Comparison of ENCODE assay signal across 8 cellular contexts in the genomic region with DNA sequence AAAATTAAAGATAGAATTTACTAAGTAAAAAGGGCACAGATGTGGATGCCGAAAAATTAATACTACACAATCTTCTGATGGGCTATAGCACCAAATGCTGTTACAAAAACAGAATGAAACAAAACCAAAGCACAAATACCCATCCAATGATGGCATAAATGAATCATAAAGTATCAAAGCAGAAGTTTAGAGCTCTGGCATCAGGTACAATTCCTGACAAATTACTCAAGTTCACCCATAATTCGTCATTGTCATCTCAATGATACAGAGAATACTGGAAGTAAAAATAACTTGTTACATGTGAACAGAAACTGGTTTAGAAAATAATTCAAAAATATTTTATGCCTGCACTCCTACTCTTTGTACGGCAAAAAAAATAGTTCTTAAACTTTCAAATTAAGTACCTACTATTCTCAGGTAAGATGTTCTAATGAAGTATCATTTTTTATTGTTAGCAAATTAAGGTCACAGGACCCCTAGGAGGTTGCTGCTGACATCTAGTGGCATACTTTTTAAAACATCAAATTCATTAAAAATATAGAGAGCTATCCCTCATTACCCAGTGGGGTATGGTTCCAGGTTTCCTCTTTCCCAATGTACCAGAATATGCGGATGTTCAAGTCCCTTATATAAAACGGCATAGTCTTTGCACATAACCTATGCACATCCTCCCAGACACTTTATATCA.
A peak's percentile ranks its signal among the peaks of the same experiment; 100 is the strongest.
DNase-seq lines count a peak whose midpoint lies in the region; ATAC-seq and TF ChIP-seq lines count a peak whose summit lies in the region.

No MANE protein-coding gene starts in this region.

- H3K27me3 Mint-ChIP-seq in glutamatergic neuron (ENCODE audit: unreplicated experiment): no peaks in the 10 kb centered on the region

- H2BK12ac ChIP-seq in neuronal stem cell (ENCODE audit: low read length): no peak overlapping the region

- no peak overlapping the region for H3K27ac ChIP-seq in neuronal stem cell (replicated peaks; ENCODE audit: low read length)

- H4K91ac ChIP-seq in neuronal stem cell (ENCODE audit: low read depth, low read length, poor library complexity): no peak overlapping the region

- no CpG with 5 or more reads among the region's 5 CpGs for whole genome bisulfite sequencing in neuronal stem cell (ENCODE audit: extremely low coverage in 2 of 2, insufficient read length in 2 of 2, insufficient replicate concordance in 1 of 2), 2 donors

- H3K27me3 ChIP-seq in neuronal stem cell (ENCODE audit: control insufficient read depth in 3 of 3, insufficient read depth in 3 of 3, low read depth in 1 of 3, low read length in 3 of 3): no peaks in the 10 kb centered on the region

- H3K9ac ChIP-seq in neuronal stem cell (ENCODE audit: low read depth, low read length, poor library complexity): no peak overlapping the region

- H2AFZ ChIP-seq in neuronal stem cell (ENCODE audit: low read length): no peak overlapping the region

- no peaks in the 10 kb centered on the region for H3K36me3 Mint-ChIP-seq in glutamatergic neuron (ENCODE audit: unreplicated experiment)

- no peak overlapping the region for H2BK5ac ChIP-seq in neuronal stem cell (ENCODE audit: low read length)

- no peak overlapping the region for H2BK15ac ChIP-seq in neuronal stem cell (ENCODE audit: low read length)

- no peak overlapping the region for H3K4ac ChIP-seq in neuronal stem cell (ENCODE audit: low read length)

- H3K9me3 ChIP-seq in neuronal stem cell (replicated peaks in 1 of 2; ENCODE audit: control insufficient read depth in 2 of 2, insufficient read depth in 1 of 2, low read depth in 1 of 2, low read length in 2 of 2): no peaks in the 10 kb centered on the region

- H3K27ac Mint-ChIP-seq in glutamatergic neuron (ENCODE audit: unreplicated experiment): no peak overlapping the region

- ATAC-seq in GM18517 (IDR thresholded peaks at IDR 0.05; ENCODE audit: unreplicated experiment): no peak

- no peak overlapping the region for H2AK5ac ChIP-seq in neuronal stem cell (ENCODE audit: low read depth, low read length)

- H3K36me3 ChIP-seq in neuronal stem cell (replicated peaks in 1 of 2; ENCODE audit: control insufficient read depth in 2 of 2, insufficient read depth in 2 of 2, low read length in 2 of 2): no peaks in the 10 kb centered on the region

- no peaks in the 10 kb centered on the region for H3K4me1 Mint-ChIP-seq in glutamatergic neuron (ENCODE audit: low read depth, unreplicated experiment)

- no peak overlapping the region for H3K4me3 ChIP-seq in neuronal stem cell (ENCODE audit: low read length in 2 of 2)

- no peak overlapping the region for H3K23ac ChIP-seq in neuronal stem cell (ENCODE audit: low read depth, low read length, poor library complexity)

- H3K4me1 ChIP-seq in neuronal stem cell (ENCODE audit: control insufficient read depth in 2 of 2, insufficient read depth in 1 of 2, low read depth in 1 of 2, low read length in 2 of 2): no peaks in the 10 kb centered on the region

- TF ChIP-seq CTCF in GM13977 (IDR thresholded peaks at IDR 0.05; ENCODE audit: extremely low read depth, insufficient read depth, missing control alignments): peak; percentile 28
- TF ChIP-seq CTCF in glutamatergic neuron (IDR thresholded peaks at IDR 0.05; ENCODE audit: partially characterized antibody, unreplicated experiment): peak; percentile 15

- no peak overlapping the region for H4K8ac ChIP-seq in neuronal stem cell (ENCODE audit: low read depth, low read length)

- no peak overlapping the region for H3K4me3 Mint-ChIP-seq in glutamatergic neuron (ENCODE audit: unreplicated experiment)

- no peaks in the 10 kb centered on the region for H3K79me1 ChIP-seq in neuronal stem cell (ENCODE audit: low read depth, low read length)

- in situ Hi-C loops in GM13977 (cut with MboI; ENCODE audit: low pct_unique_long_range_greater_than_20kb, low sequenced_read_pairs, unreplicated experiment): no loop called here

- H3K18ac ChIP-seq in neuronal stem cell (ENCODE audit: low read length): no peak overlapping the region

- no peaks in the 10 kb centered on the region for H3K9me3 Mint-ChIP-seq in glutamatergic neuron (ENCODE audit: unreplicated experiment)

- peak; percentile 24 for DNase-seq in CD1c-positive myeloid dendritic cell (ENCODE audit: extremely low spot score)
- peak; percentile 17 for DNase-seq in GM13977 (ENCODE audit: low spot score)
- peak; percentile 5 for DNase-seq in SK-N-DZ (ENCODE audit: low spot score)
- no peak for DNase-seq in glutamatergic neuron
- no peak for DNase-seq in neuronal stem cell (ENCODE audit: low spot score)
- no peak for DNase-seq in dedifferentiated amniotic fluid mesenchymal stem cell (ENCODE audit: extremely low spot score)
- DNase-seq in Ammon's horn (ENCODE audit: low spot score): no peak

- no peak overlapping the region for H3K14ac ChIP-seq in neuronal stem cell (ENCODE audit: low read length)

- no peak overlapping the region for H2BK120ac ChIP-seq in neuronal stem cell (ENCODE audit: low read depth, low read length)

- no peak overlapping the region for H3K4me2 ChIP-seq in neuronal stem cell (ENCODE audit: insufficient read depth, low read length, poor library complexity, severe bottlenecking)

Comparison
In these comparisons a context has a peak if more than half of its experiments do, and no peak if none do; other contexts are left out.
1. DNase-seq: peak in CD1c-positive myeloid dendritic cell (single experiment), GM13977 (single experiment) and SK-N-DZ (single experiment); none in glutamatergic neuron (single experiment), neuronal stem cell (single experiment), dedifferentiated amniotic fluid mesenchymal stem cell (single experiment) and Ammon's horn (single experiment).